19 cellular contexts compared by ENCODE assay signal in the genomic region with DNA sequence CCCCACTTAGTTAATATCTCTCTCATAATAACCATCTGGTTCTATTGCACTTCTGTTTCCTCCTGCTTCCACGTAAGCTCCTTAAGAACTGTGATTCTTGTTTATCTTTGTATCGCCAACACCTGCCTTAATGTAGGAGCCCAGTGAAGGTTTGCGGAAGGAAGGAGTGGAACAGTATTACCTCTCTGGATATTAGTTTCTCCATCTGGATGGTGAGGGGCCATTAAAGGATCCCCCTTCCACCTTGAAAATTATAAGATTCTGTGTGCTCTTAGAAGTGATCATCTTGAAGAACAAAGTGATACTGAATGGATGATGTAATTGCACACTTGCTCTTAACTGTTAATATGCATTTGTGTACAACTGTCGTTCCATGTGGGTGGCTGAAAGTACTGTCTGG. TPM values are rescaled to one million over a fixed set of nuclear protein-coding genes. Genes with fewer than 3 reads are reported as not detected.
A peak's percentile ranks its signal among the peaks of the same experiment; 100 is the strongest.
DNase-seq lines count a peak whose midpoint lies in the region; ATAC-seq and TF ChIP-seq lines count a peak whose summit lies in the region.
"Had no signal": no experiment of that assay in that cellular context is flagged by ENCODE, and none has a peak within 500 bp of the region (broad histone marks: within the 10 kb centered on the region; RNA-seq: fewer than 3 reads in every experiment).

No MANE protein-coding gene starts in this region.

- H3K27me3 Mint-ChIP-seq in CD4-positive, alpha-beta T cell = peaks cover 22% of the 10 kb centered on the region
- peaks cover 8% of the 10 kb centered on the region for H3K27me3 Mint-ChIP-seq in brain

- no peak for DNase-seq in CD4-positive, alpha-beta T cell
- DNase-seq in GM10248 (ENCODE audit: extremely low spot score) (peak; percentile 23), NCI-H69 (lab: John Stamatoyannopoulos, UW) (peak; percentile 62), epidermal melanocyte (ENCODE audit: insufficient read length, low spot score) (no peak), T-helper 2 cell (no peak), cerebellum (ENCODE audit: low spot score) (no peak)
- DNase-seq: activated CD4-positive, alpha-beta T cell treated with anti-CD3 and anti-CD28 coated beads for 1 hour; activated CD8-positive, alpha-beta memory T cell treated with anti-CD3 and anti-CD28 coated beads, Interleukin-2, amount 50 U/mL, for 4 hours; activated naive CD4-positive, alpha-beta T cell treated with anti-CD3 and anti-CD28 coated beads, Interleukin-2, amount 10 ng/mL, durations not matched to agents 7 days and 5 days; esophagus squamous epithelium; heart left ventricle; SW 1271 had no signal

- no peak overlapping the region for H3K27ac Mint-ChIP-seq in CD4-positive, alpha-beta T cell
- H3K27ac Mint-ChIP-seq in brain = peak overlapping the region in 1 of 5 experiments; percentile 2
- H3K27ac Mint-ChIP-seq: activated naive CD4-positive, alpha-beta T cell treated with anti-CD3 and anti-CD28 coated beads, Interleukin-2, amount 10 ng/mL, durations not matched to agents 7 days and 5 days; dendritic cell treated with granulocyte-macrophage colony-stimulating factor and Interleukin-4, amounts not matched to agents 40 ng/mL and 50 ng/mL, for 4 days; memory B cell had no signal

- no peak for ATAC-seq in CD4-positive, alpha-beta T cell (ENCODE audit: poor library complexity)
- no peak for ATAC-seq in HG02884 (IDR thresholded peaks at IDR 0.05; ENCODE audit: unreplicated experiment)
- ATAC-seq: heart left ventricle, sciatic nerve had no signal

- peak overlapping the region; percentile 26 for H3K4me3 Mint-ChIP-seq in CD4-positive, alpha-beta T cell
- H3K4me3 Mint-ChIP-seq in brain = peak overlapping the region; percentile 61 to 95 (median 72)
- H3K4me3 Mint-ChIP-seq: activated naive CD4-positive, alpha-beta T cell treated with anti-CD3 and anti-CD28 coated beads, Interleukin-2, amount 10 ng/mL, durations not matched to agents 7 days and 5 days; dendritic cell treated with granulocyte-macrophage colony-stimulating factor and Interleukin-4, amounts not matched to agents 40 ng/mL and 50 ng/mL, for 4 days; memory B cell had no signal

- no peaks in the 10 kb centered on the region for H3K36me3 Mint-ChIP-seq in CD4-positive, alpha-beta T cell (ENCODE audit: low read depth)
- no peaks in the 10 kb centered on the region for H3K36me3 Mint-ChIP-seq in brain
- H3K36me3 Mint-ChIP-seq: activated naive CD4-positive, alpha-beta T cell treated with anti-CD3 and anti-CD28 coated beads, Interleukin-2, amount 10 ng/mL, durations not matched to agents 7 days and 5 days; memory B cell had no signal

- intact Hi-C loops in CD4-positive, alpha-beta T cell (cut with DNase I, micrococcal nuclease) = no loop called here

- H3K27ac ChIP-seq in CD4-positive, alpha-beta T cell (ENCODE audit: low read depth, low read length) = no peak overlapping the region
- H3K27ac ChIP-seq: esophagus squamous epithelium, heart left ventricle, neutrophil, thoracic aorta had no signal

- H3K9me3 Mint-ChIP-seq in CD4-positive, alpha-beta T cell = no peaks in the 10 kb centered on the region
- H3K9me3 Mint-ChIP-seq in brain = no peaks in the 10 kb centered on the region
- H3K9me3 Mint-ChIP-seq: activated naive CD4-positive, alpha-beta T cell treated with anti-CD3 and anti-CD28 coated beads, Interleukin-2, amount 10 ng/mL, durations not matched to agents 7 days and 5 days; dendritic cell treated with granulocyte-macrophage colony-stimulating factor and Interleukin-4, amounts not matched to agents 40 ng/mL and 50 ng/mL, for 4 days; memory B cell had no signal

- no peaks in the 10 kb centered on the region for H3K27me3 ChIP-seq in CD4-positive, alpha-beta T cell (ENCODE audit: control insufficient read depth, insufficient read depth, low read length)

- H3K4me1 Mint-ChIP-seq in CD4-positive, alpha-beta T cell (ENCODE audit: low read depth) = peaks cover 21% of the 10 kb centered on the region
- peaks cover 36% of the 10 kb centered on the region for H3K4me1 Mint-ChIP-seq in brain

- POLR2A ChIA-PET in CD4-positive, alpha-beta T cell (lab: Charles Lee) = no interaction called here
- POLR2A ChIA-PET in GM10248 (lab: Yijun Ruan, JAX) = no interaction called here

- CTCF ChIA-PET in CD4-positive, alpha-beta T cell (lab: Charles Lee) = no interaction called here
- CTCF ChIA-PET in GM10248 (lab: Yijun Ruan, JAX) = interaction anchor here (1.1 to 3.2 kb wide), 2 partner anchors 8 to 34 kb away, joined by 3 to 16 read pairs; no protein-coding TSS in a partner anchor

- no peak for TF ChIP-seq CTCF in CD4-positive, alpha-beta T cell (IDR thresholded peaks at IDR 0.05)
- no peak for TF ChIP-seq CTCF in GM10248 (IDR thresholded peaks at IDR 0.05; ENCODE audit: control extremely low read depth, extremely low read depth, low read depth, missing control alignments)
- no peak for TF ChIP-seq CTCF in brain (conservative IDR thresholded peaks at IDR 0.05)

- H3K9me3 ChIP-seq in CD4-positive, alpha-beta T cell (ENCODE audit: control insufficient read depth, low read length) = no peaks in the 10 kb centered on the region
- H3K9me3 ChIP-seq: esophagus squamous epithelium, heart left ventricle, neutrophil, thoracic aorta had no signal

RNA-seq across cellular contexts. Expression of gene CHRNA5, which starts 2.2 kb away (rescaled TPM):
- under 1 TPM; 0.25 TPM for total RNA-seq in CD4-positive, alpha-beta T cell
- polyA plus RNA-seq in brain (ENCODE audit: insufficient read depth, low read depth, low replicate concordance) = 3.9 TPM
- total RNA-seq in cerebellum = 5.1 TPM

RNA-seq across cellular contexts. Expression of gene PSMA4, which starts 27.3 kb away (rescaled TPM):
- 10 to 100 TPM; 65.5 to 66.4 TPM for total RNA-seq in CD4-positive, alpha-beta T cell
- 110 TPM for polyA plus RNA-seq in brain (ENCODE audit: insufficient read depth, low read depth, low replicate concordance)
- total RNA-seq in cerebellum = 60.7 TPM

RNA-seq across cellular contexts. Expression of gene CHRNA3, which starts 53.3 kb away (rescaled TPM):
- not detected for total RNA-seq in CD4-positive, alpha-beta T cell
- polyA plus RNA-seq in brain (ENCODE audit: insufficient read depth, low read depth, low replicate concordance) = 25.3 TPM
- total RNA-seq in cerebellum = 7.6 TPM
- total RNA-seq: sciatic nerve, thoracic aorta had no signal

Comparison
In these comparisons a context has a peak if more than half of its experiments do, and no peak if none do; other contexts are left out.
1. DNase-seq: peak in GM10248 (single experiment) and NCI-H69 (single experiment); none in CD4-positive, alpha-beta T cell (0 of 10), epidermal melanocyte (single experiment), T-helper 2 cell (0 of 5) and cerebellum (single experiment).